9 cellular contexts compared by ENCODE assay signal in genomic region chr2:72115361-72116080, GRCh38. TPM values are rescaled to one million over a fixed set of nuclear protein-coding genes. Genes with fewer than 3 reads are reported as not detected.
DNase-seq lines count a peak whose midpoint lies in the region; ATAC-seq and TF ChIP-seq lines count a peak whose summit lies in the region.
"Had no signal": no experiment of that assay in that cellular context is flagged by ENCODE, and none has a peak within 500 bp of the region (broad histone marks: within the 10 kb centered on the region; RNA-seq: fewer than 3 reads in every experiment).

No MANE protein-coding gene starts in this region.

- H3K4me3 ChIP-seq in GM23248 (no peak overlapping the region), SK-N-MC (0 out of 2 replicates have a peak overlapping the region, but pooled peaks have one; percentile 0), skeletal muscle satellite cell (ENCODE audit: low read length) (peak overlapping the region; percentile 32), stomach (no peak overlapping the region)
- H3K4me3 ChIP-seq: heart right ventricle had no signal

- ATAC-seq in foreskin keratinocyte (peak; percentile 90), GM18502 (IDR thresholded peaks at IDR 0.05; ENCODE audit: poor library complexity, unreplicated experiment) (no peak)

- intact Hi-C loops in stomach (cut with DNase I; ENCODE audit: low total_unique reads) = no loop called here

- DNase-seq in GM23248 (peak; percentile 94), SK-N-MC (ENCODE audit: low read depth, low spot score) (peak; percentile 10), foreskin keratinocyte (peak; percentile 95 to 98), midbrain (lab: John Stamatoyannopoulos, UW) (no peak), stomach (no peak)
- DNase-seq in stimulated activated CD4-positive, alpha-beta T cell treated with anti-CD3 and anti-CD28 coated beads, Interleukin-15, amount 100 ng/mL, for 24 hours = no peak
- DNase-seq: heart right ventricle had no signal

- H3K9me3 ChIP-seq in GM23248 (ENCODE audit: low read depth) (no peaks in the 10 kb centered on the region), SK-N-MC (ENCODE audit: low read depth, low read length) (no peaks in the 10 kb centered on the region), skeletal muscle satellite cell (replicated peaks; ENCODE audit: low read length) (no peaks in the 10 kb centered on the region), stomach (no peaks in the 10 kb centered on the region)
- H3K9me3 ChIP-seq: heart right ventricle had no signal

- peak overlapping the region; percentile 72 for H2AFZ ChIP-seq in GM23248

- H3K36me3 ChIP-seq in GM23248 (ENCODE audit: low read depth) (no peaks in the 10 kb centered on the region), SK-N-MC (ENCODE audit: insufficient read depth, low read length) (no peaks in the 10 kb centered on the region), skeletal muscle satellite cell (ENCODE audit: insufficient read depth, low read length) (no peaks in the 10 kb centered on the region), stomach (no peaks in the 10 kb centered on the region)
- H3K36me3 ChIP-seq: heart right ventricle had no signal

- H4K20me1 ChIP-seq in GM23248 (ENCODE audit: insufficient read depth) = no peaks in the 10 kb centered on the region

- peaks cover 26% of the 10 kb centered on the region for H3K4me1 ChIP-seq in GM23248 (ENCODE audit: insufficient read depth)
- H3K4me1 ChIP-seq in foreskin keratinocyte = peaks cover 16% of the 10 kb centered on the region
- peaks cover 33% of the 10 kb centered on the region for H3K4me1 ChIP-seq in skeletal muscle satellite cell (ENCODE audit: control insufficient read depth, insufficient read depth, low read length)
- H3K4me1 ChIP-seq in stomach = peaks cover 0 to 8% (median 0%) of the 10 kb centered on the region in 4 donors
- H3K4me1 ChIP-seq: heart right ventricle had no signal

- peak overlapping the region; percentile 67 for H3K9ac ChIP-seq in GM23248
- no peak overlapping the region for H3K9ac ChIP-seq in SK-N-MC (ENCODE audit: insufficient read length)
- peak overlapping the region; percentile 35 for H3K9ac ChIP-seq in skeletal muscle satellite cell (ENCODE audit: low read depth, low read length)

- H3K27ac ChIP-seq in GM23248 = peak overlapping the region; percentile 79
- peak overlapping the region; percentile 71; the same call in 1 of the 2 replicates for H3K27ac ChIP-seq in SK-N-MC
- peak overlapping the region; percentile 14 for H3K27ac ChIP-seq in foreskin keratinocyte
- H3K27ac ChIP-seq in stomach = no peak overlapping the region
- H3K27ac ChIP-seq: heart right ventricle had no signal

- TF ChIP-seq CTCF in foreskin keratinocyte (conservative IDR thresholded peaks at IDR 0.05) (no peak), stomach (IDR thresholded peaks at IDR 0.05) (no peak)

- H3F3A ChIP-seq in GM23248 (ENCODE audit: insufficient read depth) = peaks cover 12% of the 10 kb centered on the region

- no peaks in the 10 kb centered on the region for H3K9me2 ChIP-seq in GM23248 (ENCODE audit: insufficient read depth)

- peak overlapping the region; percentile 46 for H3K4me2 ChIP-seq in GM23248 (ENCODE audit: unreplicated experiment)
- H3K4me2 ChIP-seq in skeletal muscle satellite cell (ENCODE audit: low read length) = peak overlapping the region; percentile 57

- no peak for TF ChIP-seq EP300 in stomach (IDR thresholded peaks at IDR 0.05)

- no peak for TF ChIP-seq POLR2A in stomach (IDR thresholded peaks at IDR 0.05)

- no peaks in the 10 kb centered on the region for H3K79me2 ChIP-seq in GM23248 (ENCODE audit: insufficient read depth)

- H3K27me3 ChIP-seq in GM23248 (replicated peaks; ENCODE audit: insufficient read depth) (no peaks in the 10 kb centered on the region), foreskin keratinocyte (no peaks in the 10 kb centered on the region), skeletal muscle satellite cell (ENCODE audit: control insufficient read depth, insufficient read depth, low read length) (peaks cover 6% of the 10 kb centered on the region), stomach (peaks cover 0 to 21% (median 0%) of the 10 kb centered on the region in 3 donors)

- 6% methylated on average over 14 of the region's 14 CpGs for WGBS in GM23248 (ENCODE audit: low coverage in 1 of 2, low lambda C conversion rate in 2 of 2, missing lambda C conversion rate in 2 of 2), 2 experiments
- WGBS in stomach, 5 donors = 52 to 58% (median 57%) methylated on average over 12 to 14 of the region's 14 CpGs

- in situ Hi-C loops in GM23248 (cut with MboI) = no loop called here

RNA-seq across cellular contexts. Expression of gene CYP26B1, which starts 32.1 kb away (rescaled TPM):
- 0.25 and 0.32 TPM in 2 replicates for total RNA-seq in GM23248 (2014; rRNA removed; shearing (Covaris generic))
- polyA plus RNA-seq in GM23248 (2016; fragmentation: Nextera tagmentation; extraction: Ambion mirVana) (0.23 and 0.33 TPM in 2 replicates), foreskin keratinocyte (0.09 and 0.40 TPM in 2 replicates), stomach (1 to 10 TPM in 1 of 3 donors, under 1 TPM in 1, not detected in 1; 0.95 to 1.1 TPM)
- total RNA-seq in foreskin keratinocyte (0.31 and 1.0 TPM in 2 replicates), stomach (1 to 10 TPM in 2 of 5 donors, under 1 TPM in 1, not detected in 2; 0.45 to 2.4 (median 1.4) TPM)
- total RNA-seq in skeletal muscle satellite cell (2012; rRNA removed) = 1.0 and 5.7 TPM in 2 replicates

Comparison
In these comparisons a context has a peak if more than half of its experiments do, and no peak if none do; other contexts are left out.
1. DNase-seq: peak in GM23248 (single experiment), SK-N-MC (single experiment) and foreskin keratinocyte (2 of 2); none in stimulated activated CD4-positive, alpha-beta T cell treated with anti-CD3 and anti-CD28 coated beads, Interleukin-15, amount 100 ng/mL, for 24 hours (single experiment), midbrain (single experiment) and stomach (single experiment).
2. H3K27ac ChIP-seq: peak in GM23248 (single experiment), SK-N-MC (single experiment) and foreskin keratinocyte (single experiment); none in stomach (0 of 5).
3. H3K4me3 ChIP-seq: peak in SK-N-MC (single experiment) and skeletal muscle satellite cell (single experiment); none in GM23248 (single experiment) and stomach (0 of 4).